ENCODE assay signal across 8 cellular contexts in the genomic region with DNA sequence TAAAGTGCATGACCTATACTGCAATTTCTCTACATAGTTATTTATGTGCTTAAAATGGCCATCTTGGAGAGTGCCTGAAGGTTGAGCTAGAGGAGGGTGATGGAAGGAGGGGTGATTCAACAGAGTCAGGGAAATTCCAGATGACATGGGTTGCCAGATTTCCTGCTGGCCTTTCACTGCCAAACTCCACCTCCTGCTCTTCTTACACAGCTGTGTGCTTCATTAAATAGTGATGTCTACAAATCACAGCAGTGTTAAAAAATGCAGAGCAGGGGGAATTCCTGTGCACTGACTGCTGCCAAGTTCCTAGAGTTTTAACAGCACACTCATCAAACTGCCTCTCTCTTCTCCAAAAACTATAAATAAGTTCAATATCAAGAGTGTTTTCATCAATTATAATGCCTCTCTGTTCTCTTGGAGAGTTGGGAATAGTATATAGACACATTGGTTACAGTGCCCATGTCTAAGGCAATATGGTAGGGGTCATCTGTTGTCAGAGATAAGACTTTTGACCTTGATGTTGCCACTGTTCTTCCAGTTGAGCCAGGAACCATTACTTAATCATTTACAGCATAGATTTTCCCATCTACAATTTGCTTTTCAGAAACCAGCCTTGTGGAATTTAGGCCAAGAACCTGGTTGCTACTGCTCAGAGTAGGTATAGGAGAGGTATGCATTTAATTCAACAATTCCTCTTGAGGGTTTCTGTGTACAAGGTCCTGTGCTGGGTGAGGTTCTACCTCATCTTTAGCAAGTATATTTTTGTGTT.
A peak's percentile ranks its signal among the peaks of the same experiment; 100 is the strongest.
DNase-seq lines count a peak whose midpoint lies in the region; ATAC-seq and TF ChIP-seq lines count a peak whose summit lies in the region.

No MANE protein-coding gene starts in this region.

- peak; percentile 96 for DNase-seq in AG09309 (ENCODE audit: low read depth)
- peak; percentile 85 for DNase-seq in H4 (ENCODE audit: low spot score)
- peak; percentile 72 for DNase-seq in SK-N-MC (ENCODE audit: low read depth, low spot score)
- peak; percentile 15 for DNase-seq in iPS DF 19.7 (ENCODE audit: low read depth, low spot score)
- DNase-seq in DMS79 treated with DMSO at 0.1 percent for 48 hours (lab: John Stamatoyannopoulos, UW), result no peak
- no peak for DNase-seq in DMS153 (lab: John Stamatoyannopoulos, UW)

- no peak overlapping the region for H3K4me3 ChIP-seq in AG09309 (ENCODE audit: control insufficient read depth, low read depth, low read length)
- H3K4me3 ChIP-seq in SK-N-MC, result peak overlapping the region; percentile 28

- TF ChIP-seq CTCF in AG09309 (IDR thresholded peaks at IDR 0.05; ENCODE audit: control insufficient read depth, insufficient read depth, low read depth, low read length, missing control alignments), result no peak

- ATAC-seq in HG03565 (IDR thresholded peaks at IDR 0.05; ENCODE audit: unreplicated experiment), result no peak
- no peak for ATAC-seq in GM19351 (IDR thresholded peaks at IDR 0.05; ENCODE audit: unreplicated experiment)

- no peaks in the 10 kb centered on the region for H3K9me3 ChIP-seq in SK-N-MC (ENCODE audit: low read depth, low read length)

- no peak overlapping the region for H3K9ac ChIP-seq in SK-N-MC (ENCODE audit: insufficient read length)

- H3K27ac ChIP-seq in SK-N-MC, result peak overlapping the region; percentile 63

- H3K36me3 ChIP-seq in SK-N-MC (ENCODE audit: insufficient read depth, low read length), result no peaks in the 10 kb centered on the region

Comparison
In these comparisons a context has a peak if more than half of its experiments do, and no peak if none do; other contexts are left out.
1. DNase-seq: peak in AG09309 (single experiment), H4 (single experiment), SK-N-MC (single experiment) and iPS DF 19.7 (single experiment); none in DMS79 treated with DMSO at 0.1 percent for 48 hours (single experiment) and DMS153 (single experiment).